ENCODE assay signal across 8 cellular contexts in genomic region chr2:231706731-231707624, GRCh38. TPM values are rescaled to one million over a fixed set of nuclear protein-coding genes. Genes with fewer than 3 reads are reported as not detected.
DNase-seq lines count a peak whose midpoint lies in the region; ATAC-seq and TF ChIP-seq lines count a peak whose summit lies in the region.

No MANE protein-coding gene starts in this region.

- no peaks in the 10 kb centered on the region for H3K9me3 ChIP-seq in BLaER1
- H3K9me3 ChIP-seq in colonic mucosa: no peaks in the 10 kb centered on the region

- peak overlapping the region; percentile 86 for H3K4me2 ChIP-seq in BLaER1

- peaks cover 36% of the 10 kb centered on the region for H4K20me1 ChIP-seq in BLaER1

- intact Hi-C loops in colonic mucosa (cut with DNase I): no loop called here

- H3K4me1 ChIP-seq in BLaER1 (peaks cover 31% of the 10 kb centered on the region), colonic mucosa (peaks cover 6% of the 10 kb centered on the region)

- H3K27me3 ChIP-seq in BLaER1: no peaks in the 10 kb centered on the region
- H3K27me3 ChIP-seq in colonic mucosa: no peaks in the 10 kb centered on the region

- H3K27ac ChIP-seq in BLaER1 (peak overlapping the region; percentile 100), colonic mucosa (peak overlapping the region; percentile 100)

- ATAC-seq in HG03442 (IDR thresholded peaks at IDR 0.05; ENCODE audit: unreplicated experiment): peak; percentile 32

- H3K4me3 ChIP-seq in BLaER1 (peak overlapping the region; percentile 84), colonic mucosa (peak overlapping the region; percentile 91)

- peak; percentile 93 for DNase-seq in GM19238 (ENCODE audit: insufficient read length, low spot score)
- DNase-seq in NCI-H510A treated with DMSO at 0.1 percent for 48 hours (lab: John Stamatoyannopoulos, UW): peak; percentile 99
- peak; percentile 98 for DNase-seq in activated CD4-positive, alpha-beta T cell treated with anti-CD3 and anti-CD28 coated beads for 48 hours
- peak; percentile 99 for DNase-seq in colonic mucosa
- DNase-seq in left kidney (ENCODE audit: low read depth, low spot score): peak; percentile 99
- DNase-seq in stimulated activated CD4-positive, alpha-beta T cell treated with anti-CD3 and anti-CD28 coated beads, Interleukin-2, amount 100 ng/mL, for 24 hours: peak; percentile 97

- peak; percentile 95 for TF ChIP-seq CTCF in colonic mucosa (IDR thresholded peaks at IDR 0.05)

- peaks cover 32% of the 10 kb centered on the region for H3K36me3 ChIP-seq in BLaER1
- H3K36me3 ChIP-seq in colonic mucosa: peaks cover under 1% of the 10 kb centered on the region

- peak overlapping the region; percentile 100 for H3K9ac ChIP-seq in BLaER1
- H3K9ac ChIP-seq in colonic mucosa (ENCODE audit: low read depth in 2 of 2, low read length in 2 of 2): peak overlapping the region; percentile 94 to 97

RNA-seq across cellular contexts. Expression of gene PTMA, which starts 1.3 kb away (rescaled TPM):
- 1,000 to 10,000 TPM; 1,195 to 1,836 TPM for total RNA-seq in colonic mucosa

Comparison
In these comparisons a context has a peak if more than half of its experiments do, and no peak if none do; other contexts are left out.
1. Peak in every context shown above with its lines: DNase-seq, ATAC-seq, H3K4me3 ChIP-seq and H3K27ac ChIP-seq.